8 cellular contexts compared by ENCODE assay signal in genomic region chr13:80132741-80133601, GRCh38.
A peak's percentile ranks its signal among the peaks of the same experiment; 100 is the strongest.
DNase-seq lines count a peak whose midpoint lies in the region; ATAC-seq and TF ChIP-seq lines count a peak whose summit lies in the region.

No MANE protein-coding gene starts in this region.

- peak overlapping the region; percentile 87 for H3K4me2 ChIP-seq in PC-3 (ENCODE audit: low read length)

- peak; percentile 46 for DNase-seq in BE2C
- peak; percentile 45 for DNase-seq in PC-3
- DNase-seq in erythroblast (lab: John Stamatoyannopoulos, UW), result peak; percentile 15 to 24
- peak; percentile 75 to 81 (median 79) for DNase-seq in mucosa of descending colon
- DNase-seq in DMS53 (lab: John Stamatoyannopoulos, UW), result no peak
- no peak for DNase-seq in activated CD4-positive, alpha-beta T cell treated with anti-CD3 and anti-CD28 coated beads, Interleukin-2, amount 50 U/mL, for 48 hours
- no peak for DNase-seq in GM13976 (ENCODE audit: low spot score)

- CTCF ChIA-PET in PC-3 (lab: Charles Lee), result interaction anchor here (0.6 kb wide), 1 partner anchor 202 kb away, joined by 4 read pairs; no protein-coding TSS in a partner anchor

- H3K9me3 ChIP-seq in BE2C (no peaks in the 10 kb centered on the region), PC-3 (ENCODE audit: low read length) (no peaks in the 10 kb centered on the region), mucosa of descending colon (no peaks in the 10 kb centered on the region)

- no peaks in the 10 kb centered on the region for H3K27me3 ChIP-seq in BE2C
- H3K27me3 ChIP-seq in PC-3 (ENCODE audit: low read length), result no peaks in the 10 kb centered on the region

- ATAC-seq in PC-3 (peak; percentile 84), mucosa of descending colon (peak; percentile 93), HG03108 (IDR thresholded peaks at IDR 0.05; ENCODE audit: unreplicated experiment) (no peak)

- peak overlapping the region; percentile 47 for H3K9ac ChIP-seq in PC-3 (ENCODE audit: low read length)

- H4K20me1 ChIP-seq in PC-3 (ENCODE audit: low read length), result no peaks in the 10 kb centered on the region

- no peaks in the 10 kb centered on the region for H3F3A ChIP-seq in PC-3 (ENCODE audit: low read length, unreplicated experiment)

- peak overlapping the region; percentile 89 for H2AFZ ChIP-seq in PC-3 (ENCODE audit: low read length)

- H3K27ac ChIP-seq in PC-3 (ENCODE audit: low read length), result peak overlapping the region; percentile 45

- H3K9me2 ChIP-seq in PC-3 (replicated peaks; ENCODE audit: low read length), result no peaks in the 10 kb centered on the region

- H3K4me3 ChIP-seq in BE2C (ENCODE audit: low read depth, low read length), result no peak overlapping the region
- H3K4me3 ChIP-seq in PC-3 (ENCODE audit: low read length), result peak overlapping the region; percentile 62
- H3K4me3 ChIP-seq in mucosa of descending colon, result no peak overlapping the region

- intact Hi-C loops in PC-3 (cut with micrococcal nuclease), result loop anchor here (2.0 to 10.0 kb wide), 4 partner anchors 46 to 356 kb away; partner anchors contain the start of gene SPRY2
- intact Hi-C loops in mucosa of descending colon (cut with DNase I, micrococcal nuclease), result loop anchor here in 1 of 2 donors (5.0 kb wide), 1 partner anchor 204 kb away; no protein-coding TSS in a partner anchor

- BruUV-seq in PC-3 (replicated peaks; lab: Mats Ljungman, UMichigan), result TSS peak; percentile 50

- in situ Hi-C loops in GM13976 (cut with MboI; ENCODE audit: low sequenced_read_pairs, unreplicated experiment), result no loop called here

- POLR2A ChIA-PET in PC-3 (lab: Charles Lee; ENCODE audit: unreplicated experiment), result interaction anchor here (0.6 to 0.7 kb wide), 2 partner anchors 90 to 119 kb away, joined by 3 to 5 read pairs; no protein-coding TSS in a partner anchor

- TF ChIP-seq CTCF in BE2C (IDR thresholded peaks at IDR 0.05; ENCODE audit: low read depth, low read length) (peak; percentile 14; the same call in 1 of the 2 replicates), PC-3 (conservative IDR thresholded peaks at IDR 0.05; ENCODE audit: low read depth, low read length) (no peak), mucosa of descending colon (IDR thresholded peaks at IDR 0.05) (no peak), GM13976 (IDR thresholded peaks at IDR 0.05; ENCODE audit: borderline replicate concordance, control extremely low read depth, extremely low read depth, insufficient read depth, missing control alignments) (no peak)

- H3K79me2 ChIP-seq in PC-3 (ENCODE audit: low read length), result no peaks in the 10 kb centered on the region

- H3K4me1 ChIP-seq in BE2C (peaks cover 17% of the 10 kb centered on the region), PC-3 (ENCODE audit: insufficient read depth, low read length) (peaks cover 27% of the 10 kb centered on the region), mucosa of descending colon (ENCODE audit: low read depth) (peaks cover 16% of the 10 kb centered on the region)

- no peak for TF ChIP-seq POLR2A in erythroblast (IDR thresholded peaks at IDR 0.05; ENCODE audit: low read length)

- H3K36me3 ChIP-seq in BE2C (no peaks in the 10 kb centered on the region), PC-3 (ENCODE audit: low read depth, low read length) (no peaks in the 10 kb centered on the region), mucosa of descending colon (ENCODE audit: low read depth) (no peaks in the 10 kb centered on the region)

Comparison
In these comparisons a context has a peak if more than half of its experiments do, and no peak if none do; other contexts are left out.
1. DNase-seq: peak in BE2C (single experiment), PC-3 (single experiment), erythroblast (2 of 2) and mucosa of descending colon (3 of 3); none in DMS53 (single experiment), activated CD4-positive, alpha-beta T cell treated with anti-CD3 and anti-CD28 coated beads, Interleukin-2, amount 50 U/mL, for 48 hours (0 of 2) and GM13976 (single experiment).